ENCODE assay signal across 25 cellular contexts in genomic region chr14:105333020-105333490, GRCh38. TPM values are rescaled to one million over a fixed set of nuclear protein-coding genes. Genes with fewer than 3 reads are reported as not detected.
DNase-seq lines count a peak whose midpoint lies in the region; ATAC-seq and TF ChIP-seq lines count a peak whose summit lies in the region.
"Had no signal": no experiment of that assay in that cellular context is flagged by ENCODE, and none has a peak within 500 bp of the region (broad histone marks: within the 10 kb centered on the region; RNA-seq: fewer than 3 reads in every experiment).

No MANE protein-coding gene starts in this region.

- DNase-seq in right cardiac atrium (peak in 2 of 3 donors; percentile 45 to 50), right atrium auricular region (ENCODE audit: low spot score) (no peak), NCI-H69 (lab: John Stamatoyannopoulos, UW) (peak; percentile 42), left lung (peak; percentile 27 to 65), substantia nigra (lab: John Stamatoyannopoulos, UW) (no peak), sciatic nerve (ENCODE audit: low spot score) (no peak), prostate gland (ENCODE audit: low spot score) (no peak)
- no peak for DNase-seq in stimulated activated naive CD8-positive, alpha-beta T cell treated with anti-CD3 and anti-CD28 coated beads, Interleukin-15, amount 100 ng/mL, for 72 hours
- DNase-seq: ACHN; activated B cell treated with CpG ODN at 0.5 μM for 24 hours; activated CD4-positive, alpha-beta T cell treated with anti-CD3 and anti-CD28 coated beads, Interleukin-2, amount 50 U/mL, for 1 hour; activated CD8-positive, alpha-beta memory T cell treated with anti-CD3 and anti-CD28 coated beads, Interleukin-2, amount 10 ng/mL, durations not matched to agents 7 days and 5 days; activated naive CD4-positive, alpha-beta T cell treated with Interleukin-2 at 50 U/mL for 16 hours; activated T-cell treated with anti-CD3 and anti-CD28 coated beads, Interleukin-2, amount 50 U/mL, for 48 hours; brain microvascular endothelial cell; Caco-2; DMS79; KBM-7; NCI-H524 treated with DMSO at 0.1 percent for 48 hours; NK-92 treated with Interleukin-12 subunit alpha and Interleukin-12 subunit beta, amount 100 ng/mL, for 24 hours; PC-9; stimulated activated CD4-positive, alpha-beta T cell treated with anti-CD3 and anti-CD28 coated beads, Interleukin-1b, Interleukin-23, amount 100 ng/mL, for 48 hours had no signal

- TF ChIP-seq CTCF in right atrium auricular region (IDR thresholded peaks at IDR 0.05): no peak
- no peak for TF ChIP-seq CTCF in left lung (IDR thresholded peaks at IDR 0.05)
- TF ChIP-seq CTCF in prostate gland (IDR thresholded peaks at IDR 0.05): no peak

- peak overlapping the region in 1 of 2 donors; percentile 44 for H3K27ac Mint-ChIP-seq in stimulated activated naive CD8-positive, alpha-beta T cell treated with anti-CD3 and anti-CD28 coated beads, Interleukin-15, amount 100 ng/mL, for 72 hours
- H3K27ac Mint-ChIP-seq: activated B cell treated with CpG ODN at 0.5 μM for 24 hours; activated CD8-positive, alpha-beta memory T cell treated with anti-CD3 and anti-CD28 coated beads, Interleukin-2, amount 10 ng/mL, durations not matched to agents 7 days and 5 days; type B pancreatic cell had no signal

- no peaks in the 10 kb centered on the region for H3K36me3 ChIP-seq in right atrium auricular region
- H3K36me3 ChIP-seq in left lung: no peaks in the 10 kb centered on the region
- H3K36me3 ChIP-seq in prostate gland: no peaks in the 10 kb centered on the region
- H3K36me3 ChIP-seq: brain microvascular endothelial cell, SJSA1 had no signal

- ATAC-seq in right cardiac atrium (no peak), left lung (no peak), sciatic nerve (no peak)
- ATAC-seq in stimulated activated naive CD8-positive, alpha-beta T cell treated with anti-CD3 and anti-CD28 coated beads, Interleukin-15, amount 100 ng/mL, for 72 hours: no peak
- ATAC-seq: activated CD8-positive, alpha-beta memory T cell treated with anti-CD3 and anti-CD28 coated beads, Interleukin-2, amount 10 ng/mL, durations not matched to agents 7 days and 5 days had no signal

- no peak overlapping the region for H3K4me3 ChIP-seq in right cardiac atrium (ENCODE audit: low read length)
- no peak overlapping the region for H3K4me3 ChIP-seq in right atrium auricular region
- no peak overlapping the region for H3K4me3 ChIP-seq in left lung
- no peak overlapping the region for H3K4me3 ChIP-seq in prostate gland
- H3K4me3 ChIP-seq: PC-9, SJSA1, smooth muscle cell had no signal

- H3K27me3 ChIP-seq in right cardiac atrium (ENCODE audit: control insufficient read depth, insufficient read depth): no peaks in the 10 kb centered on the region
- no peaks in the 10 kb centered on the region for H3K27me3 ChIP-seq in right atrium auricular region
- no peaks in the 10 kb centered on the region for H3K27me3 ChIP-seq in left lung
- no peaks in the 10 kb centered on the region for H3K27me3 ChIP-seq in prostate gland (replicated peaks; ENCODE audit: insufficient read depth)
- H3K27me3 ChIP-seq: brain microvascular endothelial cell, SJSA1 had no signal

- TF ChIP-seq POLR2A in prostate gland (IDR thresholded peaks at IDR 0.05): no peak

- H3K4me1 ChIP-seq in right cardiac atrium (ENCODE audit: control insufficient read depth, insufficient read depth, low read length): peaks cover 23% of the 10 kb centered on the region
- H3K4me1 ChIP-seq in right atrium auricular region: peaks cover 0 to 91% of the 10 kb centered on the region in 2 donors
- H3K4me1 ChIP-seq in left lung: peaks cover 13 to 47% of the 10 kb centered on the region in 2 donors
- H3K4me1 ChIP-seq in prostate gland (replicated peaks): no peaks in the 10 kb centered on the region
- H3K4me1 ChIP-seq: Caco-2 had no signal

- H3K4me1 Mint-ChIP-seq in stimulated activated naive CD8-positive, alpha-beta T cell treated with anti-CD3 and anti-CD28 coated beads, Interleukin-15, amount 100 ng/mL, for 72 hours: peaks cover 50% of the 10 kb centered on the region

- intact Hi-C loops in right cardiac atrium (cut with DNase I): no loop called here
- intact Hi-C loops in left lung (cut with DNase I): no loop called here
- intact Hi-C loops in sciatic nerve (cut with DNase I): loop anchor here (10.0 kb wide), 1 partner anchor 78 kb away; no protein-coding TSS in a partner anchor
- intact Hi-C loops in prostate gland (cut with DNase I): no loop called here

- 78% methylated on average over 15 of the region's 15 CpGs for WGBS in right cardiac atrium
- 83% methylated on average over 15 of the region's 15 CpGs for whole genome bisulfite sequencing in prostate gland

- H3K9me3 ChIP-seq in right cardiac atrium (ENCODE audit: control insufficient read depth, low read length) (no peaks in the 10 kb centered on the region), right atrium auricular region (no peaks in the 10 kb centered on the region), left lung (no peaks in the 10 kb centered on the region), prostate gland (no peaks in the 10 kb centered on the region)
- H3K9me3 ChIP-seq: Caco-2 had no signal

- H3K27ac ChIP-seq in right cardiac atrium (ENCODE audit: low read length) (no peak overlapping the region), right atrium auricular region (peak overlapping the region in 1 of 2 donors; percentile 76), left lung (no peak overlapping the region), substantia nigra (ENCODE audit: low read depth, low read length, poor library complexity, severe bottlenecking) (peak overlapping the region; percentile 97), prostate gland (no peak overlapping the region)
- H3K27ac ChIP-seq: brain microvascular endothelial cell, PC-9, SJSA1 had no signal

- H3K9me3 Mint-ChIP-seq in stimulated activated naive CD8-positive, alpha-beta T cell treated with anti-CD3 and anti-CD28 coated beads, Interleukin-15, amount 100 ng/mL, for 72 hours: no peaks in the 10 kb centered on the region
- H3K9me3 Mint-ChIP-seq: activated B cell treated with CpG ODN at 0.5 μM for 24 hours, type B pancreatic cell had no signal

- no peak overlapping the region for H3K4me3 Mint-ChIP-seq in stimulated activated naive CD8-positive, alpha-beta T cell treated with anti-CD3 and anti-CD28 coated beads, Interleukin-15, amount 100 ng/mL, for 72 hours
- H3K4me3 Mint-ChIP-seq: activated B cell treated with CpG ODN at 0.5 μM for 24 hours; activated CD8-positive, alpha-beta memory T cell treated with anti-CD3 and anti-CD28 coated beads, Interleukin-2, amount 10 ng/mL, durations not matched to agents 7 days and 5 days; type B pancreatic cell had no signal

- H3K27me3 Mint-ChIP-seq in stimulated activated naive CD8-positive, alpha-beta T cell treated with anti-CD3 and anti-CD28 coated beads, Interleukin-15, amount 100 ng/mL, for 72 hours: no peaks in the 10 kb centered on the region
- H3K27me3 Mint-ChIP-seq: activated B cell treated with CpG ODN at 0.5 μM for 24 hours; activated CD8-positive, alpha-beta memory T cell treated with anti-CD3 and anti-CD28 coated beads, Interleukin-2, amount 10 ng/mL, durations not matched to agents 7 days and 5 days; type B pancreatic cell had no signal

RNA-seq across cellular contexts. Expression of gene PACS2, which starts 18.5 kb away (rescaled TPM):
- total RNA-seq in right cardiac atrium (10 to 100 TPM; 50.6 to 67.0 (median 64.4) TPM), right atrium auricular region (10 to 100 TPM; 55.0 to 59.7 TPM), left lung (10 to 100 TPM; 69.7 to 77.2 TPM), sciatic nerve (152 TPM), prostate gland (100 to 1,000 TPM in 1 of 2 donors, 10 to 100 TPM in 1; 48.5 to 124 TPM)
- 63.0 TPM for polyA plus RNA-seq in right cardiac atrium

RNA-seq across cellular contexts. Expression of gene BRF1, which starts 32.3 kb away (rescaled TPM):
- total RNA-seq in right cardiac atrium: 10 to 100 TPM; 18.1 to 21.1 (median 18.4) TPM
- 17.9 TPM for polyA plus RNA-seq in right cardiac atrium
- 10 to 100 TPM; 16.2 to 17.2 TPM for total RNA-seq in right atrium auricular region
- total RNA-seq in left lung: 10 to 100 TPM; 32.7 to 33.6 TPM
- 48.4 TPM for total RNA-seq in sciatic nerve
- total RNA-seq in prostate gland: 10 to 100 TPM; 64.9 to 88.9 TPM

Comparison
In these comparisons a context has a peak if more than half of its experiments do, and no peak if none do; other contexts are left out.
1. DNase-seq: peak in right cardiac atrium (2 of 3), NCI-H69 (single experiment) and left lung (2 of 2); none in right atrium auricular region (single experiment), substantia nigra (0 of 49), sciatic nerve (single experiment), prostate gland (single experiment) and stimulated activated naive CD8-positive, alpha-beta T cell treated with anti-CD3 and anti-CD28 coated beads, Interleukin-15, amount 100 ng/mL, for 72 hours (0 of 2).